Comparison of ENCODE assay signal across 9 cellular contexts in the genomic region with DNA sequence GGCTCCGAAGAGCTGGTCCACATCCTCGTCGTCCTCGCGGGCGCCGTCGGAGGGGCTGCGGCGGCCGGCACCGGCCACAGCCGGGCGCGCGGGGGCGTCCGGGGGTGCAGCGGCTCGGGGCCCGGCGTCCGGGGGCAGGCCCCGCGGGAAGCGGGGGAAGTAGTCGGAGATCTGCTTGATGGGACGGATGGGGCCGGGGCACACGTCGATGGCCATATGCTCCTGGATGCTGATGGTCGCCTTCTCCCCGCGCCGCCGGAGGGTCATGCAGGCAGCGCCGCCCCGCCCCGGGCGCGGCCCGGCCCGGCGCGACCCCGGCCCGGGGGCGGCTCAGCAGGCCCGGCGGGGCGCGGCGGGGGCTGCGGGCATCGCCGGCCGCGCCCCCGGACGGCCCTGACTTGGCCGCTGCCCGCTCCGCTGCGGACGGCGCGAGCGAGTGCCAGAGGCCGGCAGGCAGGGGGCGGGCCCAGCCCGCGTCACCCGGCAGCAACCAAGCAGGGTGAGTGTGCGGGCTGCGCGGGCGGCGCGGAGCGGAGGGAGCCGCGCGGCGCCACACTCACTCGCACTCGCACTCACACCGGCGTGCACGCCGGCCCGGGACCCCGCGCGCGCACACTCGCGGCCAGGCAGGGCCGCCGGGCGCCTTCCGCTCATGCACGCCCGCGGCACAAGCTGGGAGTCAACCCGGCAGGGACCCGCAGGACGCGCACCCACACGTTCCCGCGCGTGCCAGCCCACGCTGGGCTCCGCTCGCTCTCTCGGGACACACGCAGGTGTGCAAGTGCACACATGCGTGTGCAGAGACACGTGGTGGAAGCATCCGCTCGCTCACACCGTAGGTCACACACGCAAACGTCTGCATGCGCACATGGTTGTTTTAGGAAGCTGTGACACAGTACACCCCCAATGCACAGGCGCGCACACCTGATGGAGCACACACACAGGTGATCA. TPM values are rescaled to one million over a fixed set of nuclear protein-coding genes. Genes with fewer than 3 reads are reported as not detected.
DNase-seq lines count a peak whose midpoint lies in the region; ATAC-seq lines count a peak whose summit lies in the region.
"Had no signal": no experiment of that assay in that cellular context is flagged by ENCODE, and none has a peak within 500 bp of the region (broad histone marks: within the 10 kb centered on the region; RNA-seq: fewer than 3 reads in every experiment).

A gene (minus strand): TSS at position 438 of the 951 bp plus-strand sequence. CDS start 171 bp downstream, at position 267.

- peak within 1 kb of the TSS; percentile 61 for H3K4me3 ChIP-seq in right cardiac atrium (ENCODE audit: low read length)

- DNase-seq in NCI-H2196 (lab: John Stamatoyannopoulos, UW; ENCODE audit: unreplicated experiment) (peak; percentile 17), NCI-H2196 treated with DMSO at 0.1 percent for 48 hours (lab: John Stamatoyannopoulos, UW; ENCODE audit: unreplicated experiment) (no peak), right cardiac atrium (peak; percentile 67 to 85 (median 82)), posterior vena cava (ENCODE audit: low spot score) (no peak), OCI-M1 (lab: John Stamatoyannopoulos, UW) (no peak)

- H3K27ac Mint-ChIP-seq in activated naive CD8-positive, alpha-beta T cell, result no peak within 1 kb of the TSS

- intact Hi-C loops in right cardiac atrium (cut with DNase I), result no loop called here
- intact Hi-C loops in posterior vena cava (cut with DNase I), result no loop called here

- WGBS in right cardiac atrium, result 4% methylated on average over 127 of the region's 128 CpGs

- H3K4me1 ChIP-seq in right cardiac atrium (ENCODE audit: control insufficient read depth, insufficient read depth, low read length), result no peaks in the 10 kb centered on the region

- H3K27me3 ChIP-seq in right cardiac atrium (ENCODE audit: control insufficient read depth, insufficient read depth), result no peaks in the 10 kb centered on the region

- no peaks in the 10 kb centered on the region for H3K36me3 Mint-ChIP-seq in activated naive CD8-positive, alpha-beta T cell

- H3K27me3 Mint-ChIP-seq in activated naive CD8-positive, alpha-beta T cell, result peaks cover 12% of the 10 kb centered on the region

- H3K27ac ChIP-seq in right cardiac atrium (ENCODE audit: low read length), result peak within 1 kb of the TSS; percentile 67

- peak; percentile 74 to 75 for ATAC-seq in right cardiac atrium
- ATAC-seq in GM19395 (IDR thresholded peaks at IDR 0.05; ENCODE audit: unreplicated experiment), result no peak
- no peak for ATAC-seq in GM18511 (IDR thresholded peaks at IDR 0.05; ENCODE audit: unreplicated experiment)

- H3K4me1 Mint-ChIP-seq in activated naive CD8-positive, alpha-beta T cell (ENCODE audit: low read depth), result peaks cover 9% of the 10 kb centered on the region

- H3K4me3 Mint-ChIP-seq in activated naive CD8-positive, alpha-beta T cell, result peak within 1 kb of the TSS; percentile 80

- no peaks in the 10 kb centered on the region for H3K9me3 ChIP-seq in right cardiac atrium (ENCODE audit: control insufficient read depth, low read length)

- no peaks in the 10 kb centered on the region for H3K9me3 Mint-ChIP-seq in activated naive CD8-positive, alpha-beta T cell (ENCODE audit: low read depth)

RNA-seq across cellular contexts. Expression of the gene that starts here (rescaled TPM):
- total RNA-seq in right cardiac atrium, result 1 to 10 TPM; 2.3 to 5.3 (median 3.0) TPM
- polyA plus RNA-seq in right cardiac atrium, result 2.8 TPM
- total RNA-seq in posterior vena cava, result 10 to 100 TPM; 11.9 to 18.5 TPM
- polyA plus RNA-seq: BJ had no signal

Comparison
In these comparisons a context has a peak if more than half of its experiments do, and no peak if none do; other contexts are left out.
1. DNase-seq: peak in NCI-H2196 (single experiment) and right cardiac atrium (3 of 3); none in NCI-H2196 treated with DMSO at 0.1 percent for 48 hours (single experiment), posterior vena cava (single experiment) and OCI-M1 (single experiment).
2. ATAC-seq: peak in right cardiac atrium (2 of 2); none in GM19395 (single experiment) and GM18511 (single experiment).